In the genomic region with DNA sequence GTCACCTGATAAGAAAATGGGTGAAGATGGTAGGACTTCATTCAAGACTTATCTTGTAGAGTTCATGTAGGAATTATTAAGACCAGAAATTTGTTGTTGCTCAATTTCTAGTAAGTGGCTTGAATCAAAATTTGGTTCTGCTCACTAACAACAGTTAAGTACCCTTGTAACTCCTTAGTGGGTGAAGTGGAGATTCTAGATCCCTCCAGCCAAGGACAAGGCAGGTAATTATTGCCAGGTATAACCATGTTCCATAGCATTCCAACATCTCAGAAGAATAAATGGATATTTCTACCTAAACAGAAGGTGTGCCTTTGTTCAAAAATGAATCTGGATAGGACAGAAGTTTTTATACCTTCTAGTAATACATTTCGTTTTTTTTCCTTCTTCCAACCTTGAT, we compare ENCODE assay signal across 30 cellular contexts.
"Had no signal": no experiment of that assay in that cellular context is flagged by ENCODE, and none has a peak within 500 bp of the region (broad histone marks: within the 10 kb centered on the region; RNA-seq: fewer than 3 reads in every experiment).

No MANE protein-coding gene starts in this region.

- H3K27me3 ChIP-seq: esophagus squamous epithelium, neutrophil, pancreas, right atrium auricular region, testis, tibial nerve, upper lobe of left lung, uterus had no signal

- H3K4me3 Mint-ChIP-seq: immature natural killer cell; memory B cell; mesothelial cell of epicardium; naive B cell; natural killer cell treated with Interleukin-12 subunit alpha and Interleukin-12 subunit beta and Interleukin-15 and Interleukin-18, amount 100 ng/mL, for 72 hours; neural crest cell; stimulated activated effector memory CD8-positive, alpha-beta T cell treated with anti-CD3 and anti-CD28 coated beads, Interleukin-12 subunit alpha, Interleukin-12 subunit beta, amount 100 ng/mL, for 72 hours had no signal

- H3K4me1 ChIP-seq: pancreas, testis, uterus had no signal

- DNase-seq: dermis blood vessel endothelial cell; effector memory CD4-positive, alpha-beta T cell; esophagus squamous epithelium; hypothalamus; immature natural killer cell; islet precursor cell; kidney glomerular epithelial cell; left colon; left ventricle myocardium superior; mucosa of descending colon; naive B cell; pancreas; stimulated activated CD4-positive, alpha-beta T cell treated with anti-CD3 and anti-CD28 coated beads, Interleukin-2, amount 100 ng/mL, for 24 hours; stimulated activated CD4-positive, alpha-beta T cell treated with anti-CD3 and anti-CD28 coated beads, Interleukin-4, amount 100 ng/mL, for 24 hours; stimulated activated naive CD8-positive, alpha-beta T cell treated with anti-CD3 and anti-CD28 coated beads, Interleukin-15, Interleukin-2, amounts not matched to agents 100 U/mL and 50 U/mL, for 24 hours; substantia nigra; testis; upper lobe of left lung; uterus had no signal

- H3K9me3 ChIP-seq: esophagus squamous epithelium, mucosa of descending colon, neutrophil, pancreas, right atrium auricular region, testis, tibial nerve, upper lobe of left lung, uterus had no signal

- ATAC-seq: left colon; left ventricle myocardium superior; mucosa of descending colon; natural killer cell treated with Interleukin-12 subunit alpha and Interleukin-12 subunit beta and Interleukin-15 and Interleukin-18, amount 100 ng/mL, for 72 hours; pancreas; sciatic nerve; stimulated activated effector memory CD8-positive, alpha-beta T cell treated with anti-CD3 and anti-CD28 coated beads, Interleukin-12 subunit alpha, Interleukin-12 subunit beta, amount 100 ng/mL, for 72 hours; stimulated activated naive CD8-positive, alpha-beta T cell treated with anti-CD3 and anti-CD28 coated beads, Interleukin-15, Interleukin-2, amounts not matched to agents 100 U/mL and 50 U/mL, for 24 hours had no signal

- H3K4me3 ChIP-seq: coronary artery, esophagus squamous epithelium, lung, mucosa of descending colon, pancreas, right atrium auricular region, testis, tibial nerve, upper lobe of left lung, uterus had no signal

- H3K27ac ChIP-seq: coronary artery, neutrophil, pancreas, right atrium auricular region, testis, tibial nerve, upper lobe of left lung, uterus had no signal

- H3K27ac Mint-ChIP-seq: immature natural killer cell; memory B cell; mesothelial cell of epicardium; naive B cell; natural killer cell treated with Interleukin-12 subunit alpha and Interleukin-12 subunit beta and Interleukin-15 and Interleukin-18, amount 100 ng/mL, for 72 hours; stimulated activated effector memory CD8-positive, alpha-beta T cell treated with anti-CD3 and anti-CD28 coated beads, Interleukin-12 subunit alpha, Interleukin-12 subunit beta, amount 100 ng/mL, for 72 hours had no signal

- H3K36me3 ChIP-seq: esophagus squamous epithelium, neutrophil, pancreas, right atrium auricular region, tibial nerve, upper lobe of left lung, uterus had no signal

- H3K4me1 Mint-ChIP-seq: immature natural killer cell; memory B cell; naive B cell; neural crest cell; stimulated activated effector memory CD8-positive, alpha-beta T cell treated with anti-CD3 and anti-CD28 coated beads, Interleukin-12 subunit alpha, Interleukin-12 subunit beta, amount 100 ng/mL, for 72 hours had no signal

- H3K9me3 Mint-ChIP-seq: immature natural killer cell; memory B cell; mesothelial cell of epicardium; naive B cell; natural killer cell treated with Interleukin-12 subunit alpha and Interleukin-12 subunit beta and Interleukin-15 and Interleukin-18, amount 100 ng/mL, for 72 hours; neural crest cell; stimulated activated effector memory CD8-positive, alpha-beta T cell treated with anti-CD3 and anti-CD28 coated beads, Interleukin-12 subunit alpha, Interleukin-12 subunit beta, amount 100 ng/mL, for 72 hours had no signal

- H3K36me3 Mint-ChIP-seq: immature natural killer cell; memory B cell; mesothelial cell of epicardium; natural killer cell treated with Interleukin-12 subunit alpha and Interleukin-12 subunit beta and Interleukin-15 and Interleukin-18, amount 100 ng/mL, for 72 hours; stimulated activated effector memory CD8-positive, alpha-beta T cell treated with anti-CD3 and anti-CD28 coated beads, Interleukin-12 subunit alpha, Interleukin-12 subunit beta, amount 100 ng/mL, for 72 hours had no signal
